ENCODE assay signal across 9 cellular contexts in genomic region chr18:74654637-74655036, GRCh38. TPM values are rescaled to one million over a fixed set of nuclear protein-coding genes. Genes with fewer than 3 reads are reported as not detected.
DNase-seq lines count a peak whose midpoint lies in the region; ATAC-seq and TF ChIP-seq lines count a peak whose summit lies in the region.
"Had no signal": no experiment of that assay in that cellular context is flagged by ENCODE, and none has a peak within 500 bp of the region (broad histone marks: within the 10 kb centered on the region; RNA-seq: fewer than 3 reads in every experiment).

No MANE protein-coding gene starts in this region.

- no peak overlapping the region for H3K27ac ChIP-seq in left ventricle myocardium inferior (replicated peaks)
- H3K27ac ChIP-seq in dorsolateral prefrontal cortex: no peak overlapping the region

- H3K36me3 ChIP-seq in left ventricle myocardium inferior: no peaks in the 10 kb centered on the region

- H3K27me3 ChIP-seq in left ventricle myocardium inferior (ENCODE audit: low read depth) (no peaks in the 10 kb centered on the region), dorsolateral prefrontal cortex (no peaks in the 10 kb centered on the region)

- H3K4me3 ChIP-seq in left ventricle myocardium inferior (no peak overlapping the region), dorsolateral prefrontal cortex (no peak overlapping the region)

- intact Hi-C loops in left ventricle myocardium inferior (cut with micrococcal nuclease) (no loop called here), Right ventricle myocardium inferior (cut with DNase I) (loop anchor here (5.0 to 10.0 kb wide), 6 partner anchors 240 to 1070 kb away; partner anchors contain the start of gene PTGR3), dorsolateral prefrontal cortex (cut with DNase I) (loop anchor here (5.0 to 10.0 kb wide), 7 partner anchors 308 to 1700 kb away; partner anchors contain the start of gene PTGR3 (in 1 of the 2))

- peaks cover under 1% of the 10 kb centered on the region for H3K4me1 ChIP-seq in left ventricle myocardium inferior

- TF ChIP-seq CTCF in left ventricle myocardium inferior (IDR thresholded peaks at IDR 0.05; ENCODE audit: borderline replicate concordance) (peak; percentile 25), dorsolateral prefrontal cortex (IDR thresholded peaks at IDR 0.05 in 54 of 56, conservative IDR thresholded peaks at IDR 0.05 in 2 of 56; ENCODE audit: low read depth in 1 of 56, partially characterized antibody in 56 of 56) (peak in 50 of 56 donors; percentile 8 to 63 (median 40))

- no peak for ATAC-seq in Right ventricle myocardium inferior

- DNase-seq in left ventricle myocardium inferior: no peak
- DNase-seq in Right ventricle myocardium inferior (ENCODE audit: missing footprints): no peak
- DNase-seq in NCI-H69 (lab: John Stamatoyannopoulos, UW): peak; percentile 67
- no peak for DNase-seq in dorsolateral prefrontal cortex
- DNase-seq in activated CD4-positive, alpha-beta T cell treated with anti-CD3 and anti-CD28 coated beads for 4 hours: no peak
- no peak for DNase-seq in iPS-NIHi7 (ENCODE audit: extremely low spot score)
- no peak for DNase-seq in activated CD4-positive, alpha-beta T cell treated with anti-CD3 and anti-CD28 coated beads for 1 hour
- DNase-seq in activated T-cell treated with anti-CD3 and anti-CD28 coated beads, Interleukin-2, amount 50 U/mL, for 1 hour: no peak
- DNase-seq: nephron progenitor cell had no signal

- H3K9me3 ChIP-seq in left ventricle myocardium inferior (replicated peaks): no peaks in the 10 kb centered on the region

RNA-seq across cellular contexts. Expression of gene ZNF407, which starts 57.0 kb away (rescaled TPM):
- total RNA-seq in left ventricle myocardium inferior (10.6 TPM), Right ventricle myocardium inferior (10.7 TPM), dorsolateral prefrontal cortex (10 to 100 TPM; 15.2 to 27.4 (median 21.5) TPM)
